Comparison of ENCODE assay signal across 1 cellular context in genomic region chr17:17887752-17888304, GRCh38.
TF ChIP-seq lines count a peak whose summit lies in the region.

No MANE protein-coding gene starts in this region.

TF ChIP-seq in SK-N-SH, 30 proteins besides CTCF, POLR2A, EP300 and RAD21 (continued from another document):
- TF ChIP-seq SIN3A (IDR thresholded peaks at IDR 0.05; ENCODE audit: borderline replicate concordance, low read depth, low read length): no peak
- no peak for TF ChIP-seq ELF1 (IDR thresholded peaks at IDR 0.05)
- no peak for TF ChIP-seq NRF1 (IDR thresholded peaks at IDR 0.05; ENCODE audit: low read depth, low read length)
- TF ChIP-seq GATA2 (CRISPR knock-in tag; IDR thresholded peaks at IDR 0.05): no peak
- TF ChIP-seq NFIC (IDR thresholded peaks at IDR 0.05; ENCODE audit: borderline replicate concordance): no peak
- no peak for TF ChIP-seq USF2 (IDR thresholded peaks at IDR 0.05; ENCODE audit: borderline replicate concordance, low read depth, low read length)
